ENCODE assay signal across 29 cellular contexts in genomic region chr2:155363349-155363888, GRCh38.
"Had no signal": no experiment of that assay in that cellular context is flagged by ENCODE, and none has a peak within 500 bp of the region (broad histone marks: within the 10 kb centered on the region; RNA-seq: fewer than 3 reads in every experiment).

No MANE protein-coding gene starts in this region.

- H3K4me1 ChIP-seq: left lung, lower lobe of right lung, neural progenitor cell, right atrium auricular region, right lobe of liver, stomach, tibial artery, vagina had no signal

- H3K27ac ChIP-seq: left lung, lower lobe of right lung, neural progenitor cell, neutrophil, right atrium auricular region, right lobe of liver, stomach, thoracic aorta, tibial artery, vagina had no signal

- H3K27me3 ChIP-seq: left lung, neural progenitor cell, neutrophil, right atrium auricular region, right lobe of liver, stomach, tibial artery, vagina had no signal

- H2AFZ ChIP-seq: neural progenitor cell had no signal

- H3K27ac Mint-ChIP-seq: immature natural killer cell; naive B cell; natural killer cell; nephron progenitor cell; neural progenitor cell; progenitor cell of endocrine pancreas; stimulated activated naive B cell treated with anti-CD40 and anti-IgM and Interleukin-4, amounts not matched to agents 10 μg/mL and 1 μg/mL and 100 μg/mL, for 72 hours had no signal

- H3K36me3 ChIP-seq: left lung, lower lobe of right lung, neural progenitor cell, neutrophil, right atrium auricular region, right lobe of liver, stomach, thoracic aorta, tibial artery, vagina had no signal

- H3K9me3 ChIP-seq: lower lobe of right lung, neutrophil, right lobe of liver, thoracic aorta, tibial artery, vagina had no signal

- H3K27me3 Mint-ChIP-seq: naive B cell; progenitor cell of endocrine pancreas; stimulated activated naive B cell treated with anti-CD40 and anti-IgM and Interleukin-4, amounts not matched to agents 10 μg/mL and 1 μg/mL and 100 μg/mL, for 72 hours had no signal

- H3K9ac ChIP-seq: neural progenitor cell had no signal

- H3K4me3 Mint-ChIP-seq: immature natural killer cell; naive B cell; natural killer cell; nephron progenitor cell; neural progenitor cell; stimulated activated naive B cell treated with anti-CD40 and anti-IgM and Interleukin-4, amounts not matched to agents 10 μg/mL and 1 μg/mL and 100 μg/mL, for 72 hours had no signal

- ATAC-seq: left colon; left lung; lower lobe of right lung; natural killer cell; right lobe of liver; stimulated activated naive B cell treated with anti-CD40 and anti-IgM and Interleukin-4, amounts not matched to agents 10 μg/mL and 1 μg/mL and 100 μg/mL, for 72 hours; stimulated activated naive CD8-positive, alpha-beta T cell treated with anti-CD3 and anti-CD28 coated beads, Interleukin-15, Interleukin-2, amounts not matched to agents 100 U/mL and 50 U/mL, for 24 hours had no signal

- H3K36me3 Mint-ChIP-seq: immature natural killer cell; naive B cell; natural killer cell; neural progenitor cell; stimulated activated naive B cell treated with anti-CD40 and anti-IgM and Interleukin-4, amounts not matched to agents 10 μg/mL and 1 μg/mL and 100 μg/mL, for 72 hours had no signal

- DNase-seq: hypothalamus; immature natural killer cell; kidney; left colon; left lung; lower lobe of right lung; mammary epithelial cell; mesenchymal stem cell; naive B cell; natural killer cell; nephron progenitor cell; occipital lobe; right lobe of liver; stimulated activated CD4-positive, alpha-beta T cell treated with anti-CD3 and anti-CD28 coated beads, Interleukin-1b, Interleukin-23, amount 100 ng/mL, for 48 hours; stimulated activated CD4-positive, alpha-beta T cell treated with anti-CD3 and anti-CD28 coated beads, Interleukin-2, amount 100 ng/mL, for 48 hours; stimulated activated CD4-positive, alpha-beta T cell treated with anti-CD3 and anti-CD28 coated beads, Interleukin-4, amount 100 ng/mL, for 4 hours; stimulated activated CD8-positive, alpha-beta memory T cell treated with anti-CD3 and anti-CD28 coated beads, Interleukin-4, amount 100 ng/mL, for 48 hours; stimulated activated naive B cell treated with anti-CD40 and anti-IgM and Interleukin-4, amounts not matched to agents 10 μg/mL and 1 μg/mL and 100 μg/mL, for 72 hours; stimulated activated naive CD8-positive, alpha-beta T cell treated with anti-CD3 and anti-CD28 coated beads, Interleukin-15, Interleukin-2, amounts not matched to agents 100 U/mL and 50 U/mL, for 24 hours; stomach; tibial artery; trophoblast cell had no signal

- H3K4me1 Mint-ChIP-seq: immature natural killer cell; naive B cell; natural killer cell; nephron progenitor cell; neural progenitor cell; stimulated activated naive B cell treated with anti-CD40 and anti-IgM and Interleukin-4, amounts not matched to agents 10 μg/mL and 1 μg/mL and 100 μg/mL, for 72 hours had no signal

- H3K4me2 ChIP-seq: neural progenitor cell, smooth muscle cell had no signal

- H3K4me3 ChIP-seq: left lung, lower lobe of right lung, neural progenitor cell, right atrium auricular region, right lobe of liver, smooth muscle cell, stomach, thoracic aorta, tibial artery, vagina had no signal
